ENCODE assay signal across 8 cellular contexts in the genomic region with DNA sequence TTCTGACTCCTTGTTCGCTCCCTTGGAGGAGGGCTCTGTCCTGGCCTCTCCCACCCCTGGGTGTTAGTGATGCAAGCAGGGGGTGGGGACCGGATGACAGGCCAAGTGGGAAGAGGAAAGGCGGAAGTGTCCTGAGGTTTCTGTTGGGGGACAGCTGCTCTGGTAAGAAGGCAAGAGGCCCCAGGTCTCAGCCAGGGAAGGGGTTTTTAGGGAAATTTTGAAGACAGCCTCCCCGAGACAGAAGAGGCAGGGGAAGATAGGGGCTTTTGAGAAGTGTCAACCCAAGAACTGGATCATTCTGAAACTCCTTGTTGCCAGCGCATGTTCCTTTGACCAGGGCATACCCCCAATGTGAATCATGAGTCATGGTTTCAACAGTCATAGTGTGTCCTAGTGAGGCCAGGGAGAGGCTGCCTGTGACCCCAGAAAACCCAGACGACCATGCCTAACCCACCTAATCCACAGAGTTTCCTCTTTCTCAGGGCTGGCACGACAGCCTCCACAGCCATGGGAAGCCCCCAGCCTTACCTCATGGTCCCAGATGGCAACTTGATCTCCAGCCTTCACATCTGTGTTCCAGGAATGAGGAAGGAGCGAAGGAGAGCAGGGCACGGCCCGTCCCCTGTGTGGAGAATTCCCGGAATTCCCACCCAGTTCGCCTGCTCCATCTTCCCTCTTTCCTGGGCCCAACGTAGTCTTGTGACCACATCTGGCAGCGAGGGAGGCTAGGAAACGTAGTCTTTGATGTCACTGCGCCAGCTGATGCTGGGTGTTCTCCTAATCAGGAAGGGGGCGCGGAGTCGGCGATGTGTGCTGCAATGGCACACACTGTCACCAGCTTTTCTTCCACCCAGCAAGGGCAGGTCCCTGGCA. TPM values are rescaled to one million over a fixed set of nuclear protein-coding genes. Genes with fewer than 3 reads are reported as not detected.
A peak's percentile ranks its signal among the peaks of the same experiment; 100 is the strongest.
DNase-seq lines count a peak whose midpoint lies in the region; ATAC-seq and TF ChIP-seq lines count a peak whose summit lies in the region.

No MANE protein-coding gene starts in this region.

- no peaks in the 10 kb centered on the region for H4K20me1 ChIP-seq in GM23338 (replicated peaks; ENCODE audit: insufficient read depth)

- H3K36me3 Mint-ChIP-seq in GM23338 (ENCODE audit: low read depth): no peaks in the 10 kb centered on the region

- no peak overlapping the region for H3K27ac ChIP-seq in GM23338 (ENCODE audit: low read depth)

- ATAC-seq in GM18907 (IDR thresholded peaks at IDR 0.05; ENCODE audit: unreplicated experiment): peak; percentile 47
- peak; percentile 38 for ATAC-seq in HG03196 (IDR thresholded peaks at IDR 0.05; ENCODE audit: unreplicated experiment)
- peak; percentile 43 for ATAC-seq in sciatic nerve
- ATAC-seq in GM23338: no peak

- H3K27me3 ChIP-seq in GM23338 (ENCODE audit: insufficient read depth): no peaks in the 10 kb centered on the region

- H3F3A ChIP-seq in GM23338 (replicated peaks; ENCODE audit: low read depth): no peaks in the 10 kb centered on the region

- no peak overlapping the region for H2AFZ ChIP-seq in GM23338

- H3K4me3 ChIP-seq in GM23338: no peak overlapping the region

- no peaks in the 10 kb centered on the region for H3K79me2 ChIP-seq in GM23338 (replicated peaks; ENCODE audit: insufficient read depth)

- intact Hi-C loops in sciatic nerve (cut with DNase I): no loop called here

- no peaks in the 10 kb centered on the region for H3K4me1 ChIP-seq in GM23338 (ENCODE audit: insufficient read depth)

- no peak overlapping the region for H3K4me2 ChIP-seq in GM23338

- H3K9me3 Mint-ChIP-seq in GM23338: no peaks in the 10 kb centered on the region

- H3K27me3 Mint-ChIP-seq in GM23338 (ENCODE audit: insufficient read depth, low read depth, poor library complexity): peaks cover 19% of the 10 kb centered on the region

- DNase-seq in AG20443 (ENCODE audit: low spot score) (peak; percentile 64), sciatic nerve (ENCODE audit: low spot score) (peak; percentile 64), 8988T (no peak), inferior parietal cortex (ENCODE audit: extremely low spot score) (no peak), GM23338 (ENCODE audit: low spot score) (no peak)
- DNase-seq in activated naive CD4-positive, alpha-beta T cell treated with anti-CD3 and anti-CD28 coated beads, Interleukin-2, amount 50 U/mL, for 16 hours: peak; percentile 11

- no peaks in the 10 kb centered on the region for H3K4me1 Mint-ChIP-seq in GM23338

- no peaks in the 10 kb centered on the region for H3K36me3 ChIP-seq in GM23338 (ENCODE audit: insufficient read depth)

- no peak for TF ChIP-seq CTCF in GM23338 (conservative IDR thresholded peaks at IDR 0.05; ENCODE audit: low read depth in 2 of 2)

- H3K27ac Mint-ChIP-seq in GM23338: no peak overlapping the region

- no peak overlapping the region for H3K4me3 Mint-ChIP-seq in GM23338

- no peaks in the 10 kb centered on the region for H3K9me2 ChIP-seq in GM23338 (ENCODE audit: insufficient read depth)

TF ChIP-seq in GM23338, 12 proteins besides CTCF, POLR2A, EP300 and RAD21 (continues in another document):
- TF ChIP-seq POLR2AphosphoS5 (IDR thresholded peaks at IDR 0.05; ENCODE audit: low read depth) (no peak), JUNB (IDR thresholded peaks at IDR 0.05; ENCODE audit: unreplicated experiment) (no peak), EZH2phosphoT487 (IDR thresholded peaks at IDR 0.05; ENCODE audit: unreplicated experiment) (no peak), NANOG (IDR thresholded peaks at IDR 0.05; ENCODE audit: borderline replicate concordance) (no peak)
- TF ChIP-seq, protein P1, sequence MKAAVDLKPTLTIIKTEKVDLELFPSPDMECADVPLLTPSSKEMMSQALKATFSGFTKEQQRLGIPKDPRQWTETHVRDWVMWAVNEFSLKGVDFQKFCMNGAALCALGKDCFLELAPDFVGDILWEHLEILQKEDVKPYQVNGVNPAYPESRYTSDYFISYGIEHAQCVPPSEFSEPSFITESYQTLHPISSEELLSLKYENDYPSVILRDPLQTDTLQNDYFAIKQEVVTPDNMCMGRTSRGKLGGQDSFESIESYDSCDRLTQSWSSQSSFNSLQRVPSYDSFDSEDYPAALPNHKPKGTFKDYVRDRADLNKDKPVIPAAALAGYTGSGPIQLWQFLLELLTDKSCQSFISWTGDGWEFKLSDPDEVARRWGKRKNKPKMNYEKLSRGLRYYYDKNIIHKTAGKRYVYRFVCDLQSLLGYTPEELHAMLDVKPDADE (IDR thresholded peaks at IDR 0.05): no peak
- TF ChIP-seq, protein P2, sequence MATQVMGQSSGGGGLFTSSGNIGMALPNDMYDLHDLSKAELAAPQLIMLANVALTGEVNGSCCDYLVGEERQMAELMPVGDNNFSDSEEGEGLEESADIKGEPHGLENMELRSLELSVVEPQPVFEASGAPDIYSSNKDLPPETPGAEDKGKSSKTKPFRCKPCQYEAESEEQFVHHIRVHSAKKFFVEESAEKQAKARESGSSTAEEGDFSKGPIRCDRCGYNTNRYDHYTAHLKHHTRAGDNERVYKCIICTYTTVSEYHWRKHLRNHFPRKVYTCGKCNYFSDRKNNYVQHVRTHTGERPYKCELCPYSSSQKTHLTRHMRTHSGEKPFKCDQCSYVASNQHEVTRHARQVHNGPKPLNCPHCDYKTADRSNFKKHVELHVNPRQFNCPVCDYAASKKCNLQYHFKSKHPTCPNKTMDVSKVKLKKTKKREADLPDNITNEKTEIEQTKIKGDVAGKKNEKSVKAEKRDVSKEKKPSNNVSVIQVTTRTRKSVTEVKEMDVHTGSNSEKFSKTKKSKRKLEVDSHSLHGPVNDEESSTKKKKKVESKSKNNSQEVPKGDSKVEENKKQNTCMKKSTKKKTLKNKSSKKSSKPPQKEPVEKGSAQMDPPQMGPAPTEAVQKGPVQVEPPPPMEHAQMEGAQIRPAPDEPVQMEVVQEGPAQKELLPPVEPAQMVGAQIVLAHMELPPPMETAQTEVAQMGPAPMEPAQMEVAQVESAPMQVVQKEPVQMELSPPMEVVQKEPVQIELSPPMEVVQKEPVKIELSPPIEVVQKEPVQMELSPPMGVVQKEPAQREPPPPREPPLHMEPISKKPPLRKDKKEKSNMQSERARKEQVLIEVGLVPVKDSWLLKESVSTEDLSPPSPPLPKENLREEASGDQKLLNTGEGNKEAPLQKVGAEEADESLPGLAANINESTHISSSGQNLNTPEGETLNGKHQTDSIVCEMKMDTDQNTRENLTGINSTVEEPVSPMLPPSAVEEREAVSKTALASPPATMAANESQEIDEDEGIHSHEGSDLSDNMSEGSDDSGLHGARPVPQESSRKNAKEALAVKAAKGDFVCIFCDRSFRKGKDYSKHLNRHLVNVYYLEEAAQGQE (IDR thresholded peaks at IDR 0.05; ENCODE audit: unreplicated experiment): no peak

RNA-seq across cellular contexts. Expression of a gene that starts 4.9 kb away (rescaled TPM):
- 3.2 TPM for total RNA-seq in sciatic nerve
- 0.14 TPM in 1 of 2 replicates, not detected in the other for total RNA-seq in GM23338 (2014; rRNA removed; shearing (Covaris generic))
- polyA plus RNA-seq in GM23338 (2016; fragmentation: Nextera tagmentation; extraction: Ambion mirVana): 0.09 TPM in 1 of 2 replicates, not detected in the other

RNA-seq across cellular contexts. Expression of a gene that starts 49.2 kb away (rescaled TPM):
- total RNA-seq in sciatic nerve: 5.5 TPM
- 62.4 and 70.7 TPM in 2 replicates for total RNA-seq in GM23338 (2014; rRNA removed; shearing (Covaris generic))
- 32.6 and 37.1 TPM in 2 replicates for polyA plus RNA-seq in GM23338 (2016; fragmentation: Nextera tagmentation; extraction: Ambion mirVana)

Comparison
In these comparisons a context has a peak if more than half of its experiments do, and no peak if none do; other contexts are left out.
1. DNase-seq: peak in AG20443 (single experiment), activated naive CD4-positive, alpha-beta T cell treated with anti-CD3 and anti-CD28 coated beads, Interleukin-2, amount 50 U/mL, for 16 hours (single experiment) and sciatic nerve (single experiment); none in 8988T (single experiment), inferior parietal cortex (single experiment) and GM23338 (single experiment).